ENCODE assay signal across 10 cellular contexts in the genomic region with DNA sequence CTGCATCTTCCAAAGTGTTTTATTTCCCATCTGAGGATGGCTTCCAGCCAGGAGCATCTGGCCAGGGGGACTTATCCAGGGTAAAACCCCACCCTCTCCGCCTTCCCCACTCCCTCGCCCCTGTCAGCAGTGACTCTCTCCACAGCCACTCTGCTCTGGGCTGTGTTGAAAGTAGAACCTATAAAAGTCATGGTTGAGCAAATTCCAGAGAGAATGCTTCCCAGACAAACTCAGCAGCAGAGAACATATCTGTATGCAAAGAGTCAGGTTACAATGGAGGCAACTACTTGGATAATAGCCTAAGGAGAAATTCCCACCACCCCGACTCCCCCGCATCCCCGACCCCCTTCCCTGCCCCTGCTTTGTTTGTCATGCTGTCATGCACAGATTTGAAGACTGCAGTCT.
A peak's percentile ranks its signal among the peaks of the same experiment; 100 is the strongest.
DNase-seq lines count a peak whose midpoint lies in the region; ATAC-seq and TF ChIP-seq lines count a peak whose summit lies in the region.
"Had no signal": no experiment of that assay in that cellular context is flagged by ENCODE, and none has a peak within 500 bp of the region (broad histone marks: within the 10 kb centered on the region; RNA-seq: fewer than 3 reads in every experiment).

No MANE protein-coding gene starts in this region.

- H3K79me1 ChIP-seq in trophoblast cell (ENCODE audit: low read length), result peaks cover 21% of the 10 kb centered on the region

- no peaks in the 10 kb centered on the region for H3K27me3 ChIP-seq in colonic mucosa
- no peaks in the 10 kb centered on the region for H3K27me3 ChIP-seq in trophoblast cell (ENCODE audit: insufficient read depth, low read length)
- H3K27me3 ChIP-seq: thyroid gland had no signal

- no peaks in the 10 kb centered on the region for H3K36me3 ChIP-seq in colonic mucosa
- no peaks in the 10 kb centered on the region for H3K36me3 ChIP-seq in trophoblast cell (ENCODE audit: control insufficient read depth in 1 of 2, insufficient read depth in 2 of 2, low read length in 2 of 2)
- H3K36me3 ChIP-seq: thyroid gland had no signal

- no peak overlapping the region for H2BK12ac ChIP-seq in trophoblast cell (ENCODE audit: low read length)

- H4K91ac ChIP-seq in trophoblast cell (ENCODE audit: low read depth, low read length), result no peak overlapping the region

- H4K12ac ChIP-seq in trophoblast cell (ENCODE audit: low read depth, low read length), result no peak overlapping the region

- no peak for TF ChIP-seq CTCF in colonic mucosa (IDR thresholded peaks at IDR 0.05)
- TF ChIP-seq CTCF in coronary artery (IDR thresholded peaks at IDR 0.05), result no peak

- no peak overlapping the region for H3K27ac Mint-ChIP-seq in T-helper 2 cell treated with Interferon-gamma antibody and Interleukin-4, amounts not matched to agents 5 μg/mL and 100 μg/mL, for 36 hours

- H3K4me2 ChIP-seq in trophoblast cell (ENCODE audit: low read length), result peak overlapping the region; percentile 30

- WGBS in trophoblast cell (ENCODE audit: extremely low coverage, insufficient coverage, insufficient read length), result no CpG with 5 or more reads among the region's 5 CpGs

- peaks cover 9% of the 10 kb centered on the region for H3K4me1 ChIP-seq in colonic mucosa
- H3K4me1 ChIP-seq in trophoblast cell (ENCODE audit: control insufficient read depth in 1 of 2, insufficient read depth in 2 of 2, low read length in 2 of 2), result peaks cover 30 to 49% of the 10 kb centered on the region in 2 experiments

- no peak overlapping the region for H3K4me3 ChIP-seq in colonic mucosa
- no peak overlapping the region for H3K4me3 ChIP-seq in trophoblast cell (ENCODE audit: low read depth, low read length)
- H3K4me3 ChIP-seq in coronary artery, result no peak overlapping the region
- H3K4me3 ChIP-seq: thyroid gland had no signal

- peaks cover 2% of the 10 kb centered on the region for H3K79me2 ChIP-seq in trophoblast cell (ENCODE audit: control insufficient read depth, insufficient read depth, low read length, poor library complexity)

- no peak overlapping the region for H3K23ac ChIP-seq in trophoblast cell (ENCODE audit: low read length)

- no peak overlapping the region for H2AK5ac ChIP-seq in trophoblast cell (ENCODE audit: low read length)

- no peak overlapping the region for H4K8ac ChIP-seq in trophoblast cell (ENCODE audit: low read depth, low read length)

- no peak overlapping the region for H3K18ac ChIP-seq in trophoblast cell (ENCODE audit: low read length)

- no peak overlapping the region for H3K4ac ChIP-seq in trophoblast cell (ENCODE audit: low read depth, low read length)

- H3K9me3 ChIP-seq in colonic mucosa, result no peaks in the 10 kb centered on the region
- H3K9me3 ChIP-seq in trophoblast cell (ENCODE audit: insufficient read depth, low read depth, low read length), result no peaks in the 10 kb centered on the region
- H3K9me3 ChIP-seq: thyroid gland had no signal

- H3K9me3 Mint-ChIP-seq in T-helper 2 cell treated with Interferon-gamma antibody and Interleukin-4, amounts not matched to agents 5 μg/mL and 100 μg/mL, for 36 hours, result no peaks in the 10 kb centered on the region

- H3K14ac ChIP-seq in trophoblast cell (ENCODE audit: low read length), result no peak overlapping the region

- intact Hi-C loops in colonic mucosa (cut with DNase I), result no loop called here

- DNase-seq in EL (peak; percentile 50), NCI-H2107 treated with DMSO at 0.1 percent for 48 hours (lab: John Stamatoyannopoulos, UW; ENCODE audit: unreplicated experiment) (peak; percentile 86), colonic mucosa (peak; percentile 23), trophoblast cell (no peak), coronary artery (ENCODE audit: low spot score) (no peak)
- DNase-seq in T-helper 2 cell treated with Interferon-gamma antibody and Interleukin-4, amounts not matched to agents 5 μg/mL and 100 μg/mL, for 36 hours (ENCODE audit: low spot score), result no peak
- DNase-seq: activated T-cell treated with anti-CD3 and anti-CD28 coated beads, Interleukin-2, amount 50 U/mL, for 48 hours; thyroid gland had no signal

- no peak overlapping the region for H2BK5ac ChIP-seq in trophoblast cell (ENCODE audit: low read depth, low read length, poor library complexity)

- no peaks in the 10 kb centered on the region for H3K36me3 Mint-ChIP-seq in T-helper 2 cell treated with Interferon-gamma antibody and Interleukin-4, amounts not matched to agents 5 μg/mL and 100 μg/mL, for 36 hours (ENCODE audit: low read depth)

- no peak for ATAC-seq in GM19395 (IDR thresholded peaks at IDR 0.05; ENCODE audit: unreplicated experiment)
- no peak for ATAC-seq in HG02763 (IDR thresholded peaks at IDR 0.05; ENCODE audit: unreplicated experiment)

- no peak overlapping the region for H3K27ac ChIP-seq in colonic mucosa
- peak overlapping the region; percentile 64 for H3K27ac ChIP-seq in trophoblast cell (ENCODE audit: low read depth, low read length)
- H3K27ac ChIP-seq in coronary artery, result no peak overlapping the region
- H3K27ac ChIP-seq: thyroid gland had no signal

- H3K9ac ChIP-seq in colonic mucosa (ENCODE audit: low read depth in 2 of 2, low read length in 2 of 2), result no peak overlapping the region
- H3K9ac ChIP-seq in trophoblast cell (ENCODE audit: low read length), result no peak overlapping the region

- peaks cover 15% of the 10 kb centered on the region for H3K4me1 Mint-ChIP-seq in T-helper 2 cell treated with Interferon-gamma antibody and Interleukin-4, amounts not matched to agents 5 μg/mL and 100 μg/mL, for 36 hours (ENCODE audit: low read depth)

- H3K4me3 Mint-ChIP-seq in T-helper 2 cell treated with Interferon-gamma antibody and Interleukin-4, amounts not matched to agents 5 μg/mL and 100 μg/mL, for 36 hours, result no peak overlapping the region

- H3K27me3 Mint-ChIP-seq in T-helper 2 cell treated with Interferon-gamma antibody and Interleukin-4, amounts not matched to agents 5 μg/mL and 100 μg/mL, for 36 hours (ENCODE audit: low read depth), result no peaks in the 10 kb centered on the region

- no peak overlapping the region for H2AFZ ChIP-seq in trophoblast cell (ENCODE audit: insufficient read depth, low read length, poor library complexity)

- H2BK120ac ChIP-seq in trophoblast cell (ENCODE audit: insufficient read depth, low read length, poor library complexity), result no peak overlapping the region

Comparison
In these comparisons a context has a peak if more than half of its experiments do, and no peak if none do; other contexts are left out.
1. DNase-seq: peak in EL (single experiment), NCI-H2107 treated with DMSO at 0.1 percent for 48 hours (single experiment) and colonic mucosa (single experiment); none in trophoblast cell (0 of 2), coronary artery (single experiment) and T-helper 2 cell treated with Interferon-gamma antibody and Interleukin-4, amounts not matched to agents 5 μg/mL and 100 μg/mL, for 36 hours (single experiment).